Comparison of ENCODE assay signal across 13 cellular contexts in the genomic region with DNA sequence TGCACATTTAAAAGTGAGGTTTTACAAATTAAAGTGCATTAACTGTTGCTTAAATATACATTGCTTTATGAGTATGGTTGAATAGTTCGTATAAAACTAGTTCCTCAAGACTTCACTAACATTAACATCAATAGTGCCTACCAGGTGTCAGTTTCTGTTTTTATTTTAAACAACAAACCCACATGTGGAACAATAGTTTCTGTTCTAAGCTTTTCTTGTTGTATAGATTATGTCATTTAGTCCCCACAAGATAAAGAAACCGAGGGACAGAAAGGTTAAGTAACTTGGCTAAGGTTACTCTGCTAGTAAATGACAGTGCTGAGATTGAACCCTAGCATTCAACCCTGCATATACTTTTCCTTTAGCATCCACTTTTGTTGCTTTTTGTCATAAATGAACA. TPM values are rescaled to one million over a fixed set of nuclear protein-coding genes. Genes with fewer than 3 reads are reported as not detected.
DNase-seq lines count a peak whose midpoint lies in the region; ATAC-seq, FAIRE-seq and TF ChIP-seq lines count a peak whose summit lies in the region.
"Had no signal": no experiment of that assay in that cellular context is flagged by ENCODE, and none has a peak within 500 bp of the region (broad histone marks: within the 10 kb centered on the region; RNA-seq: fewer than 3 reads in every experiment).

No MANE protein-coding gene starts in this region.

- no peaks in the 10 kb centered on the region for H3K4me1 ChIP-seq in foreskin keratinocyte

- TF ChIP-seq CTCF in foreskin keratinocyte (conservative IDR thresholded peaks at IDR 0.05) (no peak), D721Med (IDR thresholded peaks at IDR 0.05; ENCODE audit: insufficient read depth, missing control alignments) (no peak)

- H3K27me3 ChIP-seq in foreskin keratinocyte, result no peaks in the 10 kb centered on the region

- CTCF ChIA-PET in activated CD8-positive, alpha-beta memory T cell treated with anti-CD3 and anti-CD28 coated beads, Interleukin-2, amount 10 ng/mL, durations not matched to agents 7 days and 5 days (lab: Charles Lee), result interaction anchor here (3.1 kb wide), 1 partner anchor 14 kb away, joined by 13 read pairs; no protein-coding TSS in a partner anchor

- no peak overlapping the region for H3K27ac Mint-ChIP-seq in activated CD8-positive, alpha-beta memory T cell treated with anti-CD3 and anti-CD28 coated beads, Interleukin-2, amount 10 ng/mL, durations not matched to agents 7 days and 5 days
- H3K27ac Mint-ChIP-seq in stimulated activated naive CD8-positive, alpha-beta T cell treated with anti-CD3 and anti-CD28 coated beads, Interleukin-15, amount 100 ng/mL, for 72 hours, result no peak overlapping the region

- H3K9me3 Mint-ChIP-seq in activated CD8-positive, alpha-beta memory T cell treated with anti-CD3 and anti-CD28 coated beads, Interleukin-2, amount 10 ng/mL, durations not matched to agents 7 days and 5 days (ENCODE audit: low read depth), result no peaks in the 10 kb centered on the region
- H3K9me3 Mint-ChIP-seq in stimulated activated naive CD8-positive, alpha-beta T cell treated with anti-CD3 and anti-CD28 coated beads, Interleukin-15, amount 100 ng/mL, for 72 hours, result no peaks in the 10 kb centered on the region

- FAIRE-seq in D721Med (lab: Jason Lieb, UNC), result no peak
- FAIRE-seq: A204.1, astrocyte had no signal

- DNase-seq in activated CD8-positive, alpha-beta memory T cell treated with anti-CD3 and anti-CD28 coated beads, Interleukin-2, amount 10 ng/mL, durations not matched to agents 7 days and 5 days, result no peak
- no peak for DNase-seq in activated CD8-positive, alpha-beta memory T cell treated with anti-CD3 and anti-CD28 coated beads, Interleukin-2, amount 50 U/mL, for 4 hours
- no peak for DNase-seq in stimulated activated naive CD8-positive, alpha-beta T cell treated with anti-CD3 and anti-CD28 coated beads, Interleukin-15, amount 100 ng/mL, for 72 hours
- no peak for DNase-seq in foreskin keratinocyte
- no peak for DNase-seq in NCI-H128 (lab: John Stamatoyannopoulos, UW; ENCODE audit: unreplicated experiment)
- no peak for DNase-seq in D721Med (ENCODE audit: insufficient read length, low spot score)
- DNase-seq: EL, left ventricle myocardium superior, NCI-H187 had no signal

- no peak overlapping the region for H3K4me3 Mint-ChIP-seq in activated CD8-positive, alpha-beta memory T cell treated with anti-CD3 and anti-CD28 coated beads, Interleukin-2, amount 10 ng/mL, durations not matched to agents 7 days and 5 days
- H3K4me3 Mint-ChIP-seq in stimulated activated naive CD8-positive, alpha-beta T cell treated with anti-CD3 and anti-CD28 coated beads, Interleukin-15, amount 100 ng/mL, for 72 hours, result peak overlapping the region in 1 of 2 donors; percentile 16

- peak; percentile 30 for ATAC-seq in activated CD8-positive, alpha-beta memory T cell treated with anti-CD3 and anti-CD28 coated beads, Interleukin-2, amount 10 ng/mL, durations not matched to agents 7 days and 5 days
- ATAC-seq in HG02571 (IDR thresholded peaks at IDR 0.05; ENCODE audit: unreplicated experiment), result peak; percentile 93
- ATAC-seq in HG03442 (IDR thresholded peaks at IDR 0.05; ENCODE audit: unreplicated experiment), result peak; percentile 88
- peak; percentile 58 for ATAC-seq in stimulated activated naive CD8-positive, alpha-beta T cell treated with anti-CD3 and anti-CD28 coated beads, Interleukin-15, amount 100 ng/mL, for 72 hours
- ATAC-seq in foreskin keratinocyte, result no peak
- ATAC-seq: left ventricle myocardium superior had no signal

- peaks cover 9% of the 10 kb centered on the region for H3K36me3 Mint-ChIP-seq in activated CD8-positive, alpha-beta memory T cell treated with anti-CD3 and anti-CD28 coated beads, Interleukin-2, amount 10 ng/mL, durations not matched to agents 7 days and 5 days

- peaks cover 35% of the 10 kb centered on the region for H3K27me3 Mint-ChIP-seq in activated CD8-positive, alpha-beta memory T cell treated with anti-CD3 and anti-CD28 coated beads, Interleukin-2, amount 10 ng/mL, durations not matched to agents 7 days and 5 days
- H3K27me3 Mint-ChIP-seq in stimulated activated naive CD8-positive, alpha-beta T cell treated with anti-CD3 and anti-CD28 coated beads, Interleukin-15, amount 100 ng/mL, for 72 hours, result peaks cover 72% of the 10 kb centered on the region

- peaks cover 27% of the 10 kb centered on the region for H3K4me1 Mint-ChIP-seq in activated CD8-positive, alpha-beta memory T cell treated with anti-CD3 and anti-CD28 coated beads, Interleukin-2, amount 10 ng/mL, durations not matched to agents 7 days and 5 days
- peaks cover 55% of the 10 kb centered on the region for H3K4me1 Mint-ChIP-seq in stimulated activated naive CD8-positive, alpha-beta T cell treated with anti-CD3 and anti-CD28 coated beads, Interleukin-15, amount 100 ng/mL, for 72 hours

- no peak overlapping the region for H3K27ac ChIP-seq in foreskin keratinocyte

RNA-seq across cellular contexts. Expression of a gene that starts 41.4 kb away (rescaled TPM):
- total RNA-seq in activated CD8-positive, alpha-beta memory T cell treated with anti-CD3 and anti-CD28 coated beads, Interleukin-2, amount 10 ng/mL, durations not matched to agents 7 days and 5 days, result not detected
- total RNA-seq in foreskin keratinocyte, result 94.1 and 94.8 TPM in 2 replicates
- 76.9 and 79.1 TPM in 2 replicates for polyA plus RNA-seq in foreskin keratinocyte

RNA-seq across cellular contexts. Expression of a gene that starts 48.5 kb away (rescaled TPM):
- total RNA-seq in activated CD8-positive, alpha-beta memory T cell treated with anti-CD3 and anti-CD28 coated beads, Interleukin-2, amount 10 ng/mL, durations not matched to agents 7 days and 5 days, result 10 to 100 TPM; 21.9 to 33.5 TPM
- total RNA-seq in foreskin keratinocyte, result 286 and 312 TPM in 2 replicates
- 173 and 203 TPM in 2 replicates for polyA plus RNA-seq in foreskin keratinocyte

Comparison
In these comparisons a context has a peak if more than half of its experiments do, and no peak if none do; other contexts are left out.
1. RNA of a gene that starts 41.4 kb away (total RNA-seq): 94.1 to 94.8 TPM in foreskin keratinocyte; not detected in activated CD8-positive, alpha-beta memory T cell treated with anti-CD3 and anti-CD28 coated beads, Interleukin-2, amount 10 ng/mL, durations not matched to agents 7 days and 5 days; every median in the first group is over 10 times any median in the second.